In the genomic region with DNA sequence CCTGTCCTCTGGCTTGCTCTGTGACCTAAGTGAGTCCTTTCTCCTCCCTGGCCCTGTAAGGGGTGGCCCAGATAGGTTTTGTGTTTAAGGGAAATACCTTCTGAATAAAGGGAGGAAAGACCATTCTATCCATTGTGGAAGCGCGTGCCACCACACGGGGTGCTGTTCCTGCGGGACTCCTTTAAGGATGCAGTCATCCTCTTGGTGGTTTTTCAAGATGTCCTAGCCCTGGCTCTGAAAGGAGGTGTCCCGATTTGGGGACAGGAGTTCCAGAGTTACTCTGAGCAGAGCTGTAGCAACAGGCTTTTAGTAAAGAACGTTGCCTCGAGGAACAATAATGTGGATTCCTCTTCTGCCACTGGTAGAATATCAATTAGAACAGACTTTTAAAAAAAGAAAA, we compare ENCODE assay signal across 1 cellular context.
TF ChIP-seq lines count a peak whose summit lies in the region.

No MANE protein-coding gene starts in this region.

TF ChIP-seq in IMR-90, 13 proteins besides CTCF, POLR2A, EP300 and RAD21 (continued from another document):
- TF ChIP-seq MAFK (IDR thresholded peaks at IDR 0.05; ENCODE audit: low read depth, low read length) (no peak), CEBPB (IDR thresholded peaks at IDR 0.05; ENCODE audit: low read depth, low read length) (no peak), RFX5 (IDR thresholded peaks at IDR 0.05; ENCODE audit: low read depth, low read length) (no peak), MXI1 (IDR thresholded peaks at IDR 0.05; ENCODE audit: borderline replicate concordance, low read depth, low read length) (no peak), SMC3 (IDR thresholded peaks at IDR 0.05; ENCODE audit: low read depth, low read length) (no peak), NFE2L2 (IDR thresholded peaks at IDR 0.05; ENCODE audit: low read depth, low read length) (no peak), FOS (IDR thresholded peaks at IDR 0.05; ENCODE audit: low read depth, low read length) (no peak), RCOR1 (IDR thresholded peaks at IDR 0.05; ENCODE audit: insufficient replicate concordance, low read length) (no peak), MAZ (IDR thresholded peaks at IDR 0.05; ENCODE audit: borderline replicate concordance, low read depth, low read length) (no peak)
- TF ChIP-seq, protein P1, sequence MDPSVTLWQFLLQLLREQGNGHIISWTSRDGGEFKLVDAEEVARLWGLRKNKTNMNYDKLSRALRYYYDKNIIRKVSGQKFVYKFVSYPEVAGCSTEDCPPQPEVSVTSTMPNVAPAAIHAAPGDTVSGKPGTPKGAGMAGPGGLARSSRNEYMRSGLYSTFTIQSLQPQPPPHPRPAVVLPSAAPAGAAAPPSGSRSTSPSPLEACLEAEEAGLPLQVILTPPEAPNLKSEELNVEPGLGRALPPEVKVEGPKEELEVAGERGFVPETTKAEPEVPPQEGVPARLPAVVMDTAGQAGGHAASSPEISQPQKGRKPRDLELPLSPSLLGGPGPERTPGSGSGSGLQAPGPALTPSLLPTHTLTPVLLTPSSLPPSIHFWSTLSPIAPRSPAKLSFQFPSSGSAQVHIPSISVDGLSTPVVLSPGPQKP (IDR thresholded peaks at IDR 0.05; ENCODE audit: borderline replicate concordance, low read depth, low read length) = no peak
